Comparison of ENCODE assay signal across 25 cellular contexts in the genomic region with DNA sequence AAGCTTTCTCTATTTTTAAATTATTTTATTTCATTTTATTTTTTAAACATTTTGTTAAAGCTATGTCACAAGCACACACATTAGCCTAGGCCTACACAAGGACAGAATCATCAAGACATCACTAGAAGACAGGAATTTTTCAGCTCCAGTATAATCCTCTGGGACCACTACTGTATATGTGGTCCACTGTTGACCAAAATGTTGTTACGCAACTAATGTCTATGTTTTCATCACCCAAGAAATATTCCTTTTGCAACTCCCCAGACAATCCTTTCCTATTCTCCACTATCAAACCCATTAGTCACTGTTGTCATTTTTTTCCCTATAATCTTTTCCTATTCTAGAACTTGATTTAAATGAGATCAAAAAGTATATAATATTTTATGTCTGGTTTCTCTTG.
"Had no signal": no experiment of that assay in that cellular context is flagged by ENCODE, and none has a peak within 500 bp of the region (broad histone marks: within the 10 kb centered on the region; RNA-seq: fewer than 3 reads in every experiment).

No MANE protein-coding gene starts in this region.

- DNase-seq: cortex of kidney; effector memory CD4-positive, alpha-beta T cell; foreskin melanocyte; head of caudate nucleus; kidney; left cardiac atrium; left ventricle myocardium inferior; lower lobe of right lung; midbrain; nucleus accumbens; ovary; spleen; stimulated activated CD4-positive, alpha-beta T cell treated with anti-CD3 and anti-CD28 coated beads, Interleukin-15, amount 100 ng/mL, for 24 hours; stimulated activated CD4-positive, alpha-beta T cell treated with anti-CD3 and anti-CD28 coated beads, Interleukin-1b, Interleukin-23, amount 100 ng/mL, for 48 hours; stimulated activated CD4-positive, alpha-beta T cell treated with anti-CD3 and anti-CD28 coated beads, Interleukin-4, amount 100 ng/mL, for 24 hours; tibial artery; upper lobe of left lung; uterus had no signal

- H3K4me3 ChIP-seq: esophagus muscularis mucosa, hepatocyte, left ventricle myocardium inferior, lower lobe of right lung, neural progenitor cell, ovary, right atrium auricular region, spleen, tibial artery, upper lobe of left lung, uterus had no signal

- H3K36me3 ChIP-seq: esophagus muscularis mucosa, left ventricle myocardium inferior, lower lobe of right lung, neural progenitor cell, ovary, right atrium auricular region, spleen, tibial artery, upper lobe of left lung, uterus had no signal

- FAIRE-seq: kidney had no signal

- H2AFZ ChIP-seq: hepatocyte, neural progenitor cell had no signal

- H3K9ac ChIP-seq: neural progenitor cell had no signal

- H3K9me3 ChIP-seq: esophagus muscularis mucosa, lower lobe of right lung, ovary, right atrium auricular region, tibial artery, upper lobe of left lung, uterus had no signal

- H3K4me2 ChIP-seq: hepatocyte, neural progenitor cell had no signal

- H3K27me3 ChIP-seq: esophagus muscularis mucosa, hepatocyte, neural progenitor cell, ovary, right atrium auricular region, spleen, tibial artery, upper lobe of left lung, uterus had no signal

- H3K4me1 ChIP-seq: esophagus muscularis mucosa, left ventricle myocardium inferior, lower lobe of right lung, neural progenitor cell, right atrium auricular region, spleen, tibial artery, upper lobe of left lung, uterus had no signal

- ATAC-seq: left cardiac atrium; lower lobe of right lung; natural killer cell treated with Interleukin-12 subunit alpha and Interleukin-12 subunit beta and Interleukin-15 and Interleukin-18, amount 100 ng/mL, for 72 hours; stimulated activated memory B cell treated with anti-CD40 and anti-IgM and Interleukin-4, amounts not matched to agents 10 μg/mL and 1 μg/mL and 100 μg/mL, for 72 hours had no signal

- H3K27ac ChIP-seq: epithelial cell of prostate, esophagus muscularis mucosa, hepatocyte, left ventricle myocardium inferior, lower lobe of right lung, neural progenitor cell, ovary, right atrium auricular region, spleen, tibial artery, upper lobe of left lung, uterus had no signal

- H3K79me2 ChIP-seq: hepatocyte had no signal
